10 cellular contexts compared by ENCODE assay signal in the genomic region with DNA sequence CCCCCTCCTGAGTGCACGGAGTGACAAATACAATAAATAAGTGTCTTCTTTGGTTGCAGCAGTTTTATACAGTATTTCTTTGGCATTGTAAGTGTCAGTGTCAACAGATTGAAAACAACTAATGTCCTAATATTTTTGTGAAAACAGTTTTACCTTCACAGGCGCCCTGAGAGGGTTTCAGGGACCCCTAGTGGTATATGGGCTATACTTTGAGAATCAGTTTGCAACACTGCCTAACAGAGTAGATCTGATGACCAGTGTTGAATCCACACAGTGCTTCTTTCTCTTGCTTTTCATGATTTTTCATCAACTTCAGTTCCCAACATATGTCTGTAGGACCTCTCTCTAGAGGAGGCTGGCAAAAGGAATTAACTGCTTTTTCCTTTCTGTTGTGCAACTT.
DNase-seq lines count a peak whose midpoint lies in the region; TF ChIP-seq lines count a peak whose summit lies in the region.
"Had no signal": no experiment of that assay in that cellular context is flagged by ENCODE, and none has a peak within 500 bp of the region (broad histone marks: within the 10 kb centered on the region; RNA-seq: fewer than 3 reads in every experiment).

No MANE protein-coding gene starts in this region.

- H3K9me3 ChIP-seq in osteoblast (ENCODE audit: low read depth, low read length): no peaks in the 10 kb centered on the region
- no peaks in the 10 kb centered on the region for H3K9me3 ChIP-seq in breast epithelium

- H3K27me3 ChIP-seq in dorsolateral prefrontal cortex (no peaks in the 10 kb centered on the region), osteoblast (ENCODE audit: insufficient read depth, low read length) (no peaks in the 10 kb centered on the region), breast epithelium (no peaks in the 10 kb centered on the region)

- H3K4me3 ChIP-seq in dorsolateral prefrontal cortex: no peak overlapping the region
- H3K4me3 ChIP-seq in osteoblast (ENCODE audit: insufficient read depth, low read length): no peak overlapping the region
- no peak overlapping the region for H3K4me3 ChIP-seq in breast epithelium

- H3K27ac ChIP-seq in dorsolateral prefrontal cortex: peak overlapping the region in 57 of 59 donors; percentile 5 to 96 (median 78)
- H3K27ac ChIP-seq in osteoblast (ENCODE audit: low read depth, low read length): no peak overlapping the region
- H3K27ac ChIP-seq in breast epithelium: no peak overlapping the region

- no peaks in the 10 kb centered on the region for H4K20me1 ChIP-seq in osteoblast (ENCODE audit: insufficient read depth, low read length)

- DNase-seq in NCI-H460 (ENCODE audit: extremely low read depth, low read depth) (peak; percentile 5), dorsolateral prefrontal cortex (no peak), osteoblast (ENCODE audit: insufficient read length, low spot score, missing footprints) (no peak), NCI-H345 treated with DMSO at 0.1 percent for 48 hours (lab: John Stamatoyannopoulos, UW; ENCODE audit: unreplicated experiment) (no peak), NCI-H146 (lab: John Stamatoyannopoulos, UW) (no peak), breast epithelium (ENCODE audit: low spot score in 2 of 2) (no peak)
- no peak for DNase-seq in activated CD8-positive, alpha-beta memory T cell treated with anti-CD3 and anti-CD28 coated beads, Interleukin-2, amount 50 U/mL, for 48 hours
- DNase-seq: activated CD4-positive, alpha-beta memory T cell treated with anti-CD3 and anti-CD28 coated beads, Interleukin-2, amount 10 ng/mL, durations not matched to agents 7 days and 5 days; Calu3 had no signal

- H3K4me2 ChIP-seq in osteoblast (ENCODE audit: insufficient read depth, low read length): no peak overlapping the region

- peak; percentile 33 for TF ChIP-seq CTCF in GM12873 (IDR thresholded peaks at IDR 0.05; ENCODE audit: insufficient read depth, low read depth, low read length, missing control alignments)
- peak in 47 of 56 donors; percentile 12 to 61 (median 34) for TF ChIP-seq CTCF in dorsolateral prefrontal cortex (IDR thresholded peaks at IDR 0.05 in 54 of 56, conservative IDR thresholded peaks at IDR 0.05 in 2 of 56; ENCODE audit: low read depth in 1 of 56, partially characterized antibody in 56 of 56)
- TF ChIP-seq CTCF in osteoblast (IDR thresholded peaks at IDR 0.05; ENCODE audit: extremely low read depth, low read depth, low read length): peak; percentile 31
- no peak for TF ChIP-seq CTCF in breast epithelium (IDR thresholded peaks at IDR 0.05)

- intact Hi-C loops in dorsolateral prefrontal cortex (cut with DNase I): loop anchor here in 1 of 2 donors (5.0 to 10.0 kb wide), 3 partner anchors 70 to 220 kb away; partner anchors contain the start of gene FMNL2
- intact Hi-C loops in breast epithelium (cut with DNase I; ENCODE audit: low total_unique reads): no loop called here

- no peaks in the 10 kb centered on the region for H3K79me2 ChIP-seq in osteoblast (ENCODE audit: insufficient read depth, low read length)

- no peak overlapping the region for H2AFZ ChIP-seq in osteoblast (ENCODE audit: low read length)

- TF ChIP-seq POLR2A in breast epithelium (IDR thresholded peaks at IDR 0.05): no peak

- H3K36me3 ChIP-seq in osteoblast (ENCODE audit: insufficient read depth, low read length) (no peaks in the 10 kb centered on the region), breast epithelium (no peaks in the 10 kb centered on the region)

- H3K4me1 ChIP-seq in osteoblast (ENCODE audit: insufficient read depth, low read length) (peaks cover 30% of the 10 kb centered on the region), breast epithelium (no peaks in the 10 kb centered on the region)

Comparison
In these comparisons a context has a peak if more than half of its experiments do, and no peak if none do; other contexts are left out.
1. CTCF ChIP-seq: peak in GM12873 (single experiment), dorsolateral prefrontal cortex (47 of 56) and osteoblast (single experiment); none in breast epithelium (0 of 3).
2. H3K27ac ChIP-seq: peak in dorsolateral prefrontal cortex (57 of 59); none in osteoblast (single experiment) and breast epithelium (0 of 2).